Comparison of ENCODE assay signal across 1 cellular context in the genomic region with DNA sequence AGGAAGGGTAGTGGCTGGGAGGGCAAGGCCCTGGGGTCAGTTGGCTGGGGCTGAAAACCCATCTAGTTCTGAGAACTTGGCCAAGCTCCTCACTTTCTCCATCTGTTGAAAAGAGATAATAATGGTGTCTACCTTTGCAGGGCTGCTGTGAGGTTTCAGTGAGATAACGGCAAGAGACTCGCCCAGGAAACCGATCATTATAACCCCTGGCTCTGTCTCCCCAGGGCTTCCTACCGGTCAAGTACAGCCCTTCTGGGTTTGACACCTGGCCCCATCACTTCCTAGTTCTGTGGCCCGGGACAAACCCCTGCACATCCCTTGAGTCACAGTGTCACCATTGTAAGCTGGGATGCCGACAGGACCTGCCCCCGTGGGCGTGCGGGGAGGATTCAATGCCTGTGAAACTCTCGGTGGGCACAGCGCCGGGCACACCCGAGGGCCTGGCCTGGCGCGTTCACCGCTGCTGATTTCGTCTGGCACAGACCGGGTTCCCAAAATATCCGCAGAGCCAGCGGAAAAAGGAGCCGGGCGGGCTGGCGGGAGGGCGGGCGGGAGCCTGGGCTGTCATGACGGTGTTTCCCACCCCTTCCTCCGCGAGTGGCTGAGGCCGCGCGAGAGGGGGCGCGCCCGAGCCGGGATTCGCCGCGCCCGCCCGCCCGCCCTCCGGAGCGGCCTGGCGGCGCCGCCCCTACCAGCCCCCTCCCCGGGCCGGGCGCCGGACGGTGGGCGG.
TF ChIP-seq lines count a peak whose summit lies in the region.

No MANE protein-coding gene starts in this region.

TF ChIP-seq in HepG2, 621 proteins besides CTCF, POLR2A, EP300 and RAD21 (continued from another document and continues in another):
- TF ChIP-seq, protein P1, sequence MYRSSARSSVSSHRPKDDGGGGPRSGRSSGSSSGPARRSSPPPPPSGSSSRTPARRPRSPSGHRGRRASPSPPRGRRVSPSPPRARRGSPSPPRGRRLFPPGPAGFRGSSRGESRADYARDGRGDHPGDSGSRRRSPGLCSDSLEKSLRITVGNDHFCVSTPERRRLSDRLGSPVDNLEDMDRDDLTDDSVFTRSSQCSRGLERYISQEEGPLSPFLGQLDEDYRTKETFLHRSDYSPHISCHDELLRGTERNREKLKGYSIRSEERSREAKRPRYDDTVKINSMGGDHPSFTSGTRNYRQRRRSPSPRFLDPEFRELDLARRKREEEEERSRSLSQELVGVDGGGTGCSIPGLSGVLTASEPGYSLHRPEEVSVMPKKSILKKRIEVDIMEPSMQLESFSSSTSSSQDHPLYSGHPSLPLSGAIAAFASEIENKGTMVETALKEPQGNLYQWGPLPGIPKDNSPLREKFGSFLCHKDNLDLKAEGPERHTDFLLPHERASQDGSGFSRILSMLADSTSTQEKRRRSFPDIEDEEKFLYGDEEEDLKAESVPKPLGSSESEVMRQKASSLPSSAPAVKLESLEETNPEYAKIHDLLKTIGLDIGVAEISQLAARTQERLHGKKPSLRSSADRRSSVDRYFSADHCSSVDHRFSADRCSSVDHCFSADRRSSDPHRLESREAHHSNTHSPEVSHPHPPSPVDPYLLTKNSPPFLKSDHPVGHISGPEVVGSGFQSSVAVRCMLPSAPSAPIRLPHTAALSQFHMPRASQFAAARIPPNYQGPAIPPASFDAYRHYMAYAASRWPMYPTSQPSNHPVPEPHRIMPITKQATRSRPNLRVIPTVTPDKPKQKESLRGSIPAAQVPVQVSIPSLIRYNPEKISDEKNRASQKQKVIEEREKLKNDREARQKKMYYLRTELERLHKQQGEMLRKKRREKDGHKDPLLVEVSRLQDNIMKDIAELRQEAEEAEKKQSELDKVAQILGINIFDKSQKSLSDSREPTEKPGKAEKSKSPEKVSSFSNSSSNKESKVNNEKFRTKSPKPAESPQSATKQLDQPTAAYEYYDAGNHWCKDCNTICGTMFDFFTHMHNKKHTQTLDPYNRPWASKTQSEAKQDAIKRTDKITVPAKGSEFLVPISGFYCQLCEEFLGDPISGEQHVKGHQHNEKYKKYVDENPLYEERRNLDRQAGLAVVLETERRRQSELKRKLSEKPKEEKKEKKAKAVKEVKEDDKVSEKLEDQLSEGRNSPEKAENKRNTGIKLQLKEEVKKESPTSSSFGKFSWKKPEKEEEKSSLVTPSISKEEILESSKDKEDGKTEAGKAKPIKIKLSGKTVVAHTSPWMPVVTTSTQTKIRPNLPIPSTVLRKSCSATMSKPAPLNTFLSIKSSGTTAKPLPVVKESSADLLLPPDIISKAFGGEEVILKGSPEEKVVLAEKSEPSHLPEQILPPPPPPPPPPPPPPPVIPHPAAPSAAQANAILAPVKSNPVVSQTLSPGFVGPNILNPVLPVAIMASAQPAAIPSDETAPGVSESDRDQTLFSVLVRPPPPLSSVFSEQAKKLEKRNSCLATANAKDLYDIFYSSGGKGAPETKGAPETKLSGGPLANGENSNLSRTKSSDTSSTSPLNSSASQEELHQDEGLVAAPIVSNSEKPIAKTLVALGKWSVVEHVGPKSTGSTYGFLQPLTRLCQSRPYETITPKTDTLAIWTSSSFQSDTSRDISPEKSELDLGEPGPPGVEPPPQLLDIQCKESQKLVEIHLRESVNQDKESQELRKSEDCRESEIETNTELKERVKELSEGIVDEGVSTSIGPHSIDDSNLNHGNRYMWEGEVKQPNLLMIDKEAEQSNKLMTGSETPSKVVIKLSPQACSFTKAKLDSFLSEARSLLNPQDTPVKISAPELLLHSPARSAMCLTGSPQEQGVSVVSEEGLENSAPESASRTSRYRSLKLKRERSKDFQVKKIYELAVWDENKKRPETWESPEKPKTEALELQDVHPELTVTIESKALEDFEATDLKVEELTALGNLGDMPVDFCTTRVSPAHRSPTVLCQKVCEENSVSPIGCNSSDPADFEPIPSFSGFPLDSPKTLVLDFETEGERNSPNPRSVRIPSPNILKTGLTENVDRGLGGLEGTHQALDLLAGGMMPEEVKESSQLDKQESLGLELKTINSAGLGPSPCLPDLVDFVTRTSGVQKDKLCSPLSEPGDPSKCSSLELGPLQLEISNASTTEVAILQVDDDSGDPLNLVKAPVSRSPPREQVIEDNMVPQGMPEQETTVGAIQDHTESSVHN (CRISPR knock-in tag; IDR thresholded peaks at IDR 0.05): no peak
- TF ChIP-seq ZFY (CRISPR knock-in tag; IDR thresholded peaks at IDR 0.05) (no peak), PRPF4 (IDR thresholded peaks at IDR 0.05; ENCODE audit: low read depth, low read length, poor library complexity, severe bottlenecking) (no peak), ZNF619 (CRISPR knock-in tag; IDR thresholded peaks at IDR 0.05) (no peak), ZNF891 (CRISPR knock-in tag; IDR thresholded peaks at IDR 0.05) (0 out of 2 replicates have a peak, but pooled peaks have one; percentile 1), ZNF263 (CRISPR knock-in tag; IDR thresholded peaks at IDR 0.05) (no peak), FOSL1 (CRISPR knock-in tag; IDR thresholded peaks at IDR 0.05; ENCODE audit: borderline replicate concordance) (no peak), KLF12 (CRISPR knock-in tag; IDR thresholded peaks at IDR 0.05; ENCODE audit: borderline replicate concordance) (no peak), ZNF225 (CRISPR knock-in tag; IDR thresholded peaks at IDR 0.05) (no peak), ZNF431 (CRISPR knock-in tag; IDR thresholded peaks at IDR 0.05; ENCODE audit: borderline replicate concordance, low read depth) (no peak), ZNF660 (CRISPR knock-in tag; IDR thresholded peaks at IDR 0.05; ENCODE audit: borderline replicate concordance, low read depth) (no peak), JUND (CRISPR knock-in tag; IDR thresholded peaks at IDR 0.05) (no peak), ZNF468 (CRISPR knock-in tag; IDR thresholded peaks at IDR 0.05) (no peak), ZNF446 (CRISPR knock-in tag; IDR thresholded peaks at IDR 0.05) (no peak), ZNF768 (CRISPR knock-in tag; IDR thresholded peaks at IDR 0.05) (peak; percentile 36; the same call in 1 of the 2 replicates), SOX5 (CRISPR knock-in tag; IDR thresholded peaks at IDR 0.05; ENCODE audit: borderline replicate concordance) (no peak), ZBTB3 (CRISPR knock-in tag; IDR thresholded peaks at IDR 0.05; ENCODE audit: borderline replicate concordance, low read depth) (no peak), SRSF1 (optimal IDR thresholded peaks at IDR 0.05; ENCODE audit: low read depth, low read length) (no peak), HDAC1 (CRISPR knock-in tag; IDR thresholded peaks at IDR 0.05) (peak; percentile 38; the same call in 1 of the 2 replicates), ZNF615 (CRISPR knock-in tag; IDR thresholded peaks at IDR 0.05; ENCODE audit: borderline replicate concordance) (no peak), CCDC6 (CRISPR knock-in tag; IDR thresholded peaks at IDR 0.05) (no peak), ZFP1 (CRISPR knock-in tag; IDR thresholded peaks at IDR 0.05) (no peak)
- TF ChIP-seq, protein P2, sequence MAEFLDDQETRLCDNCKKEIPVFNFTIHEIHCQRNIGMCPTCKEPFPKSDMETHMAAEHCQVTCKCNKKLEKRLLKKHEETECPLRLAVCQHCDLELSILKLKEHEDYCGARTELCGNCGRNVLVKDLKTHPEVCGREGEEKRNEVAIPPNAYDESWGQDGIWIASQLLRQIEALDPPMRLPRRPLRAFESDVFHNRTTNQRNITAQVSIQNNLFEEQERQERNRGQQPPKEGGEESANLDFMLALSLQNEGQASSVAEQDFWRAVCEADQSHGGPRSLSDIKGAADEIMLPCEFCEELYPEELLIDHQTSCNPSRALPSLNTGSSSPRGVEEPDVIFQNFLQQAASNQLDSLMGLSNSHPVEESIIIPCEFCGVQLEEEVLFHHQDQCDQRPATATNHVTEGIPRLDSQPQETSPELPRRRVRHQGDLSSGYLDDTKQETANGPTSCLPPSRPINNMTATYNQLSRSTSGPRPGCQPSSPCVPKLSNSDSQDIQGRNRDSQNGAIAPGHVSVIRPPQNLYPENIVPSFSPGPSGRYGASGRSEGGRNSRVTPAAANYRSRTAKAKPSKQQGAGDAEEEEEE (CRISPR knock-in tag; IDR thresholded peaks at IDR 0.05; ENCODE audit: borderline replicate concordance): no peak
- TF ChIP-seq, protein P3, sequence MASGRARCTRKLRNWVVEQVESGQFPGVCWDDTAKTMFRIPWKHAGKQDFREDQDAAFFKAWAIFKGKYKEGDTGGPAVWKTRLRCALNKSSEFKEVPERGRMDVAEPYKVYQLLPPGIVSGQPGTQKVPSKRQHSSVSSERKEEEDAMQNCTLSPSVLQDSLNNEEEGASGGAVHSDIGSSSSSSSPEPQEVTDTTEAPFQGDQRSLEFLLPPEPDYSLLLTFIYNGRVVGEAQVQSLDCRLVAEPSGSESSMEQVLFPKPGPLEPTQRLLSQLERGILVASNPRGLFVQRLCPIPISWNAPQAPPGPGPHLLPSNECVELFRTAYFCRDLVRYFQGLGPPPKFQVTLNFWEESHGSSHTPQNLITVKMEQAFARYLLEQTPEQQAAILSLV (CRISPR knock-in tag; IDR thresholded peaks at IDR 0.05; ENCODE audit: borderline replicate concordance): no peak
- TF ChIP-seq, protein P4, sequence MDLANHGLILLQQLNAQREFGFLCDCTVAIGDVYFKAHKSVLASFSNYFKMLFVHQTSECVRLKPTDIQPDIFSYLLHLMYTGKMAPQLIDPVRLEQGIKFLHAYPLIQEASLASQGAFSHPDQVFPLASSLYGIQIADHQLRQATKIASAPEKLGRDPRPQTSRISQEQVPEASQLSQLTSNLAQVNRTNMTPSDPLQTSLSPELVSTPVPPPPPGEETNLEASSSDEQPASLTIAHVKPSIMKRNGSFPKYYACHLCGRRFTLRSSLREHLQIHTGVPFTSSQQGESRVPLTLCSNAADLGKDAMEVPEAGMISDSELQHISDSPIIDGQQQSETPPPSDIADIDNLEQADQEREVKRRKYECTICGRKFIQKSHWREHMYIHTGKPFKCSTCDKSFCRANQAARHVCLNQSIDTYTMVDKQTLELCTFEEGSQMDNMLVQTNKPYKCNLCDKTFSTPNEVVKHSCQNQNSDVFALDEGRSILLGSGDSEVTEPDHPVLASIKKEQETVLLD (CRISPR knock-in tag; IDR thresholded peaks at IDR 0.05; ENCODE audit: low read depth): 0 out of 2 replicates have a peak, but pooled peaks have one; percentile 5
- TF ChIP-seq, protein P5, sequence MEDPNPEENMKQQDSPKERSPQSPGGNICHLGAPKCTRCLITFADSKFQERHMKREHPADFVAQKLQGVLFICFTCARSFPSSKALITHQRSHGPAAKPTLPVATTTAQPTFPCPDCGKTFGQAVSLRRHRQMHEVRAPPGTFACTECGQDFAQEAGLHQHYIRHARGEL (CRISPR knock-in tag; IDR thresholded peaks at IDR 0.05): no peak
- TF ChIP-seq, protein P6, sequence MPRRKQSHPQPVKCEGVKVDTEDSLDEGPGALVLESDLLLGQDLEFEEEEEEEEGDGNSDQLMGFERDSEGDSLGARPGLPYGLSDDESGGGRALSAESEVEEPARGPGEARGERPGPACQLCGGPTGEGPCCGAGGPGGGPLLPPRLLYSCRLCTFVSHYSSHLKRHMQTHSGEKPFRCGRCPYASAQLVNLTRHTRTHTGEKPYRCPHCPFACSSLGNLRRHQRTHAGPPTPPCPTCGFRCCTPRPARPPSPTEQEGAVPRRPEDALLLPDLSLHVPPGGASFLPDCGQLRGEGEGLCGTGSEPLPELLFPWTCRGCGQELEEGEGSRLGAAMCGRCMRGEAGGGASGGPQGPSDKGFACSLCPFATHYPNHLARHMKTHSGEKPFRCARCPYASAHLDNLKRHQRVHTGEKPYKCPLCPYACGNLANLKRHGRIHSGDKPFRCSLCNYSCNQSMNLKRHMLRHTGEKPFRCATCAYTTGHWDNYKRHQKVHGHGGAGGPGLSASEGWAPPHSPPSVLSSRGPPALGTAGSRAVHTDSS (CRISPR knock-in tag; conservative IDR thresholded peaks at IDR 0.05): no peak
- TF ChIP-seq, protein P7, sequence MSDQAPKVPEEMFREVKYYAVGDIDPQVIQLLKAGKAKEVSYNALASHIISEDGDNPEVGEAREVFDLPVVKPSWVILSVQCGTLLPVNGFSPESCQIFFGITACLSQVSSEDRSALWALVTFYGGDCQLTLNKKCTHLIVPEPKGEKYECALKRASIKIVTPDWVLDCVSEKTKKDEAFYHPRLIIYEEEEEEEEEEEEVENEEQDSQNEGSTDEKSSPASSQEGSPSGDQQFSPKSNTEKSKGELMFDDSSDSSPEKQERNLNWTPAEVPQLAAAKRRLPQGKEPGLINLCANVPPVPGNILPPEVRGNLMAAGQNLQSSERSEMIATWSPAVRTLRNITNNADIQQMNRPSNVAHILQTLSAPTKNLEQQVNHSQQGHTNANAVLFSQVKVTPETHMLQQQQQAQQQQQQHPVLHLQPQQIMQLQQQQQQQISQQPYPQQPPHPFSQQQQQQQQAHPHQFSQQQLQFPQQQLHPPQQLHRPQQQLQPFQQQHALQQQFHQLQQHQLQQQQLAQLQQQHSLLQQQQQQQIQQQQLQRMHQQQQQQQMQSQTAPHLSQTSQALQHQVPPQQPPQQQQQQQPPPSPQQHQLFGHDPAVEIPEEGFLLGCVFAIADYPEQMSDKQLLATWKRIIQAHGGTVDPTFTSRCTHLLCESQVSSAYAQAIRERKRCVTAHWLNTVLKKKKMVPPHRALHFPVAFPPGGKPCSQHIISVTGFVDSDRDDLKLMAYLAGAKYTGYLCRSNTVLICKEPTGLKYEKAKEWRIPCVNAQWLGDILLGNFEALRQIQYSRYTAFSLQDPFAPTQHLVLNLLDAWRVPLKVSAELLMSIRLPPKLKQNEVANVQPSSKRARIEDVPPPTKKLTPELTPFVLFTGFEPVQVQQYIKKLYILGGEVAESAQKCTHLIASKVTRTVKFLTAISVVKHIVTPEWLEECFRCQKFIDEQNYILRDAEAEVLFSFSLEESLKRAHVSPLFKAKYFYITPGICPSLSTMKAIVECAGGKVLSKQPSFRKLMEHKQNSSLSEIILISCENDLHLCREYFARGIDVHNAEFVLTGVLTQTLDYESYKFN (CRISPR knock-in tag; conservative IDR thresholded peaks at IDR 0.05): no peak
- TF ChIP-seq, protein P8, sequence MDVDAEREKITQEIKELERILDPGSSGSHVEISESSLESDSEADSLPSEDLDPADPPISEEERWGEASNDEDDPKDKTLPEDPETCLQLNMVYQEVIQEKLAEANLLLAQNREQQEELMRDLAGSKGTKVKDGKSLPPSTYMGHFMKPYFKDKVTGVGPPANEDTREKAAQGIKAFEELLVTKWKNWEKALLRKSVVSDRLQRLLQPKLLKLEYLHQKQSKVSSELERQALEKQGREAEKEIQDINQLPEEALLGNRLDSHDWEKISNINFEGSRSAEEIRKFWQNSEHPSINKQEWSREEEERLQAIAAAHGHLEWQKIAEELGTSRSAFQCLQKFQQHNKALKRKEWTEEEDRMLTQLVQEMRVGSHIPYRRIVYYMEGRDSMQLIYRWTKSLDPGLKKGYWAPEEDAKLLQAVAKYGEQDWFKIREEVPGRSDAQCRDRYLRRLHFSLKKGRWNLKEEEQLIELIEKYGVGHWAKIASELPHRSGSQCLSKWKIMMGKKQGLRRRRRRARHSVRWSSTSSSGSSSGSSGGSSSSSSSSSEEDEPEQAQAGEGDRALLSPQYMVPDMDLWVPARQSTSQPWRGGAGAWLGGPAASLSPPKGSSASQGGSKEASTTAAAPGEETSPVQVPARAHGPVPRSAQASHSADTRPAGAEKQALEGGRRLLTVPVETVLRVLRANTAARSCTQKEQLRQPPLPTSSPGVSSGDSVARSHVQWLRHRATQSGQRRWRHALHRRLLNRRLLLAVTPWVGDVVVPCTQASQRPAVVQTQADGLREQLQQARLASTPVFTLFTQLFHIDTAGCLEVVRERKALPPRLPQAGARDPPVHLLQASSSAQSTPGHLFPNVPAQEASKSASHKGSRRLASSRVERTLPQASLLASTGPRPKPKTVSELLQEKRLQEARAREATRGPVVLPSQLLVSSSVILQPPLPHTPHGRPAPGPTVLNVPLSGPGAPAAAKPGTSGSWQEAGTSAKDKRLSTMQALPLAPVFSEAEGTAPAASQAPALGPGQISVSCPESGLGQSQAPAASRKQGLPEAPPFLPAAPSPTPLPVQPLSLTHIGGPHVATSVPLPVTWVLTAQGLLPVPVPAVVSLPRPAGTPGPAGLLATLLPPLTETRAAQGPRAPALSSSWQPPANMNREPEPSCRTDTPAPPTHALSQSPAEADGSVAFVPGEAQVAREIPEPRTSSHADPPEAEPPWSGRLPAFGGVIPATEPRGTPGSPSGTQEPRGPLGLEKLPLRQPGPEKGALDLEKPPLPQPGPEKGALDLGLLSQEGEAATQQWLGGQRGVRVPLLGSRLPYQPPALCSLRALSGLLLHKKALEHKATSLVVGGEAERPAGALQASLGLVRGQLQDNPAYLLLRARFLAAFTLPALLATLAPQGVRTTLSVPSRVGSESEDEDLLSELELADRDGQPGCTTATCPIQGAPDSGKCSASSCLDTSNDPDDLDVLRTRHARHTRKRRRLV (CRISPR knock-in tag; IDR thresholded peaks at IDR 0.05): no peak
